Comparison of ENCODE assay signal across 14 cellular contexts in genomic region chr17:17830740-17831207, GRCh38. TPM values are rescaled to one million over a fixed set of nuclear protein-coding genes. Genes with fewer than 3 reads are reported as not detected.
DNase-seq lines count a peak whose midpoint lies in the region; ATAC-seq and TF ChIP-seq lines count a peak whose summit lies in the region.
"Had no signal": no experiment of that assay in that cellular context is flagged by ENCODE, and none has a peak within 500 bp of the region (broad histone marks: within the 10 kb centered on the region; RNA-seq: fewer than 3 reads in every experiment).

No MANE protein-coding gene starts in this region.

- no peak for TF ChIP-seq POLR2A in upper lobe of left lung (IDR thresholded peaks at IDR 0.05)

- DNase-seq in activated naive CD4-positive, alpha-beta T cell treated with anti-CD3 and anti-CD28 coated beads, Interleukin-2, amount 10 ng/mL, durations not matched to agents 7 days and 5 days: no peak
- no peak for DNase-seq in activated naive CD4-positive, alpha-beta T cell treated with anti-CD3 and anti-CD28 coated beads for 36 hours
- DNase-seq in caudate nucleus (lab: John Stamatoyannopoulos, UW) (no peak), upper lobe of left lung (no peak), kidney tubule cell (ENCODE audit: low spot score) (no peak)
- DNase-seq: activated CD4-positive, alpha-beta T cell treated with anti-CD3 and anti-CD28 coated beads for 48 hours; MG63; NCI-H226; PC-3; T-helper 17 cell had no signal

- CTCF ChIA-PET in activated naive CD4-positive, alpha-beta T cell treated with anti-CD3 and anti-CD28 coated beads, Interleukin-2, amount 10 ng/mL, durations not matched to agents 7 days and 5 days (lab: Charles Lee): interaction anchor here (0.8 kb wide), 1 partner anchor 18 kb away, joined by 3 read pairs; no protein-coding TSS in a partner anchor
- CTCF ChIA-PET in activated naive CD4-positive, alpha-beta T cell treated with anti-CD3 and anti-CD28 coated beads for 36 hours (lab: Charles Lee): interaction anchor here (0.8 to 1.5 kb wide), 3 partner anchors 18 to 30 kb away, joined by 3 to 4 read pairs (median 3); no protein-coding TSS in a partner anchor

- H3K27me3 ChIP-seq in mucosa of rectum (ENCODE audit: control insufficient read depth in 2 of 2, insufficient read depth in 2 of 2, low read length in 2 of 2) (no peaks in the 10 kb centered on the region), upper lobe of left lung (no peaks in the 10 kb centered on the region)
- H3K27me3 ChIP-seq: MG63 had no signal

- H3K4me3 ChIP-seq in mucosa of rectum (ENCODE audit: low read length in 2 of 2) (no peak overlapping the region), upper lobe of left lung (no peak overlapping the region)
- H3K4me3 ChIP-seq: MG63 had no signal

- TF ChIP-seq EP300 in upper lobe of left lung (IDR thresholded peaks at IDR 0.05): no peak

- ATAC-seq in upper lobe of left lung (ENCODE audit: low FRiP score in 2 of 2): no peak
- no peak for ATAC-seq in HG03439 (IDR thresholded peaks at IDR 0.05; ENCODE audit: unreplicated experiment)
- no peak for ATAC-seq in GM18517 (IDR thresholded peaks at IDR 0.05; ENCODE audit: unreplicated experiment)
- ATAC-seq: PC-3, T-helper 17 cell had no signal

- H3K9me3 Mint-ChIP-seq in activated naive CD4-positive, alpha-beta T cell treated with anti-CD3 and anti-CD28 coated beads, Interleukin-2, amount 10 ng/mL, durations not matched to agents 7 days and 5 days: no peaks in the 10 kb centered on the region
- H3K9me3 Mint-ChIP-seq in activated naive CD4-positive, alpha-beta T cell treated with anti-CD3 and anti-CD28 coated beads for 36 hours: no peaks in the 10 kb centered on the region

- no peak overlapping the region for H3K4me3 Mint-ChIP-seq in activated naive CD4-positive, alpha-beta T cell treated with anti-CD3 and anti-CD28 coated beads, Interleukin-2, amount 10 ng/mL, durations not matched to agents 7 days and 5 days
- H3K4me3 Mint-ChIP-seq in activated naive CD4-positive, alpha-beta T cell treated with anti-CD3 and anti-CD28 coated beads for 36 hours: no peak overlapping the region
- H3K4me3 Mint-ChIP-seq: T-helper 17 cell had no signal

- H3K36me3 Mint-ChIP-seq in activated naive CD4-positive, alpha-beta T cell treated with anti-CD3 and anti-CD28 coated beads, Interleukin-2, amount 10 ng/mL, durations not matched to agents 7 days and 5 days: peaks cover 56% of the 10 kb centered on the region
- peaks cover 30% of the 10 kb centered on the region for H3K36me3 Mint-ChIP-seq in activated naive CD4-positive, alpha-beta T cell treated with anti-CD3 and anti-CD28 coated beads for 36 hours (ENCODE audit: low read depth)

- H3K4me1 Mint-ChIP-seq in activated naive CD4-positive, alpha-beta T cell treated with anti-CD3 and anti-CD28 coated beads, Interleukin-2, amount 10 ng/mL, durations not matched to agents 7 days and 5 days: peaks cover 78% of the 10 kb centered on the region
- peaks cover 77% of the 10 kb centered on the region for H3K4me1 Mint-ChIP-seq in activated naive CD4-positive, alpha-beta T cell treated with anti-CD3 and anti-CD28 coated beads for 36 hours (ENCODE audit: low read depth)

- TF ChIP-seq CTCF in upper lobe of left lung (IDR thresholded peaks at IDR 0.05): no peak

- H3K9me3 ChIP-seq in mucosa of rectum (ENCODE audit: control insufficient read depth in 2 of 2, low read length in 2 of 2): no peaks in the 10 kb centered on the region
- no peaks in the 10 kb centered on the region for H3K9me3 ChIP-seq in upper lobe of left lung
- H3K9me3 ChIP-seq: MG63 had no signal

- WGBS in upper lobe of left lung, 2 donors: 68% methylated on average over 4 of the region's 6 CpGs; no CpG with 5 or more reads in 1 of the 2 donors

- H3K27ac ChIP-seq in caudate nucleus (ENCODE audit: low read depth, low read length) (peak overlapping the region; percentile 27), mucosa of rectum (ENCODE audit: low read depth in 2 of 2, low read length in 2 of 2) (peak overlapping the region; percentile 76 to 78), upper lobe of left lung (peak overlapping the region in 3 of 4 donors; percentile 27 to 58 (median 32))
- H3K27ac ChIP-seq: HL-60 had no signal

- H3K36me3 ChIP-seq in mucosa of rectum (ENCODE audit: control insufficient read depth in 2 of 2, insufficient read depth in 2 of 2, low read length in 2 of 2) (peaks cover 0 to 7% of the 10 kb centered on the region in 2 donors), upper lobe of left lung (peaks cover 0 to 14% (median 1%) of the 10 kb centered on the region in 4 donors)

- peak overlapping the region; percentile 68 for H3K27ac Mint-ChIP-seq in activated naive CD4-positive, alpha-beta T cell treated with anti-CD3 and anti-CD28 coated beads, Interleukin-2, amount 10 ng/mL, durations not matched to agents 7 days and 5 days
- H3K27ac Mint-ChIP-seq in activated naive CD4-positive, alpha-beta T cell treated with anti-CD3 and anti-CD28 coated beads for 36 hours: no peak overlapping the region
- H3K27ac Mint-ChIP-seq: T-helper 17 cell had no signal

- intact Hi-C loops in activated naive CD4-positive, alpha-beta T cell treated with anti-CD3 and anti-CD28 coated beads for 36 hours (cut with micrococcal nuclease): no loop called here

- H3K9ac ChIP-seq in mucosa of rectum (ENCODE audit: low read depth in 1 of 2, low read length in 2 of 2): peak overlapping the region in 1 of 2 donors; percentile 36

- H3K27me3 Mint-ChIP-seq in activated naive CD4-positive, alpha-beta T cell treated with anti-CD3 and anti-CD28 coated beads, Interleukin-2, amount 10 ng/mL, durations not matched to agents 7 days and 5 days: no peaks in the 10 kb centered on the region
- no peaks in the 10 kb centered on the region for H3K27me3 Mint-ChIP-seq in activated naive CD4-positive, alpha-beta T cell treated with anti-CD3 and anti-CD28 coated beads for 36 hours (ENCODE audit: low read depth)
- H3K27me3 Mint-ChIP-seq: T-helper 17 cell had no signal

- H3K4me1 ChIP-seq in mucosa of rectum (ENCODE audit: control insufficient read depth in 2 of 2, insufficient read depth in 2 of 2, low read length in 2 of 2) (peaks cover 46 to 52% of the 10 kb centered on the region in 2 donors), upper lobe of left lung (peaks cover 21 to 78% (median 45%) of the 10 kb centered on the region in 4 donors)

RNA-seq across cellular contexts. Expression of gene SREBF1, which starts 6.0 kb away (rescaled TPM):
- total RNA-seq in activated naive CD4-positive, alpha-beta T cell treated with anti-CD3 and anti-CD28 coated beads for 36 hours: 10 to 100 TPM; 79.3 to 84.9 TPM
- total RNA-seq in upper lobe of left lung: 100 to 1,000 TPM in 3 of 6 donors, 10 to 100 TPM in 3; 64.2 to 579 (median 123) TPM

Comparison
In these comparisons a context has a peak if more than half of its experiments do, and no peak if none do; other contexts are left out.
1. H3K27ac ChIP-seq: peak in every context shown above with its lines; median percentile 77 in mucosa of rectum; 32 in upper lobe of left lung; 27 in caudate nucleus.